Comparison of ENCODE assay signal across 20 cellular contexts in the genomic region with DNA sequence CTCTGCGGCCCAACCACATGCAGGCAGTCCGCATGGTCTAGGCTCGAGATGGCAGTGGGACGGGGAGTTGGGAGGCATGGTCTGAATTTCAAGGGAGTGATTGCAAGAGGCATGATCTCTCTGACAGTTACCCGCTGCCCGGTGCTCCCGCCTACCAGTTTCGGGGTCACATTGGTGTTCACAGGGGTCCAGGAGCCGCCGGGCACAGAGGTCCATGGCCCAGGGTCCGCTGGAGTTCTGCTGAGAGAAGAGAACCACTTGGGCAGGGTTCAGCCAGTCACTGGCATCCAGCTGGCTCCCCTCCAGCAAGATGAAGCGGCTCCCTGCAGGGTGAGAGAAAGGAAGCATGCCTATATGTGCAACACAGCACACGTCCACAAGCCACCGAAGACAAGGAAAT.
DNase-seq lines count a peak whose midpoint lies in the region; ATAC-seq, FAIRE-seq and TF ChIP-seq lines count a peak whose summit lies in the region.
"Had no signal": no experiment of that assay in that cellular context is flagged by ENCODE, and none has a peak within 500 bp of the region (broad histone marks: within the 10 kb centered on the region; RNA-seq: fewer than 3 reads in every experiment).

No MANE protein-coding gene starts in this region.

- no peak for FAIRE-seq in kidney (lab: Jason Lieb, UNC)
- FAIRE-seq: D721Med, GM12892, HTR-8/SVneo had no signal

- H2BK12ac ChIP-seq in H9 (ENCODE audit: insufficient read length, low read depth, low read length) = no peak overlapping the region

- H4K8ac ChIP-seq in H9 (replicated peaks; ENCODE audit: insufficient read length, low read depth, low read length) = no peak overlapping the region

- no peak overlapping the region for H2BK5ac ChIP-seq in H9 (ENCODE audit: insufficient read length, low read length)

- H3K4me2 ChIP-seq in H9 (ENCODE audit: insufficient read depth, insufficient read length, low read length) = no peak overlapping the region
- H3K4me2 ChIP-seq in hepatocyte = no peak overlapping the region

- no peak overlapping the region for H3K18ac ChIP-seq in H9 (ENCODE audit: insufficient read length, low read depth, low read length)

- H3K79me2 ChIP-seq in H9 (ENCODE audit: insufficient read depth, low read length) (no peaks in the 10 kb centered on the region), hepatocyte (no peaks in the 10 kb centered on the region)

- no TSS peak for BruUV-seq in A673 (replicated peaks; lab: Mats Ljungman, UMichigan)

- no peak overlapping the region for H2BK15ac ChIP-seq in H9 (ENCODE audit: low read depth, low read length)

- no peaks in the 10 kb centered on the region for H3K4me1 ChIP-seq in A673 (ENCODE audit: insufficient read depth, low read length, poor library complexity, severe bottlenecking)
- no peaks in the 10 kb centered on the region for H3K4me1 ChIP-seq in H9 (ENCODE audit: insufficient read depth, low read length)
- no peaks in the 10 kb centered on the region for H3K4me1 ChIP-seq in kidney (ENCODE audit: control insufficient read depth in 1 of 2, insufficient read depth in 1 of 2, low read depth in 1 of 2, low read length in 2 of 2)
- no peaks in the 10 kb centered on the region for H3K4me1 ChIP-seq in upper lobe of right lung
- H3K4me1 ChIP-seq in hepatocyte (ENCODE audit: insufficient read depth) = no peaks in the 10 kb centered on the region
- H3K4me1 ChIP-seq: BE2C, Caco-2 had no signal

- peaks cover 7 to 10% of the 10 kb centered on the region in 2 experiments for H3K4me1 Mint-ChIP-seq in H9
- H3K4me1 Mint-ChIP-seq: CD4-positive, CD25-positive, alpha-beta regulatory T cell; CD8-positive, alpha-beta memory T cell had no signal

- peaks cover 2% of the 10 kb centered on the region for H3K27me3 Mint-ChIP-seq in H9 (ENCODE audit: low read depth)
- H3K27me3 Mint-ChIP-seq: CD4-positive, CD25-positive, alpha-beta regulatory T cell had no signal

- H2AFZ ChIP-seq in H9 (ENCODE audit: low read length) = no peak overlapping the region
- H2AFZ ChIP-seq in hepatocyte = no peak overlapping the region

- H3K27ac ChIP-seq in A673 (ENCODE audit: low read depth, low read length, poor library complexity, severe bottlenecking) = no peak overlapping the region
- no peak overlapping the region for H3K27ac ChIP-seq in H9 (ENCODE audit: insufficient read length, low read depth, low read length)
- no peak overlapping the region for H3K27ac ChIP-seq in kidney (ENCODE audit: low read depth in 2 of 2, low read length in 2 of 2)
- no peak overlapping the region for H3K27ac ChIP-seq in upper lobe of right lung
- H3K27ac ChIP-seq in hepatocyte = no peak overlapping the region

- peak overlapping the region; percentile 14 for H4K5ac ChIP-seq in H9 (ENCODE audit: insufficient read length, low read depth, low read length)

- H3K27me3 ChIP-seq in A673 (replicated peaks; ENCODE audit: insufficient read depth, low read depth, low read length, poor library complexity) (no peaks in the 10 kb centered on the region), H9 (ENCODE audit: insufficient read depth, low read length) (no peaks in the 10 kb centered on the region), upper lobe of right lung (no peaks in the 10 kb centered on the region), hepatocyte (no peaks in the 10 kb centered on the region)
- H3K27me3 ChIP-seq: BE2C had no signal

- POLR2A ChIA-PET in A673 (lab: Charles Lee; ENCODE audit: low non-redundant PET) = no interaction called here

- H3K9me3 ChIP-seq in A673 (ENCODE audit: low read depth, low read length, poor library complexity, severe bottlenecking) = no peaks in the 10 kb centered on the region
- H3K9me3 ChIP-seq in H9 (ENCODE audit: control insufficient read depth, low read depth, low read length) = no peaks in the 10 kb centered on the region
- no peaks in the 10 kb centered on the region for H3K9me3 ChIP-seq in kidney (ENCODE audit: control insufficient read depth in 1 of 2, low read length in 2 of 2)
- no peaks in the 10 kb centered on the region for H3K9me3 ChIP-seq in upper lobe of right lung
- H3K9me3 ChIP-seq in hepatocyte (ENCODE audit: low read depth) = no peaks in the 10 kb centered on the region
- H3K9me3 ChIP-seq: BE2C, Caco-2 had no signal

- no peaks in the 10 kb centered on the region for H4K20me1 ChIP-seq in H9 (ENCODE audit: control insufficient read depth, insufficient read depth, insufficient read length)
- no peaks in the 10 kb centered on the region for H4K20me1 ChIP-seq in hepatocyte (ENCODE audit: insufficient read depth, poor library complexity, severe bottlenecking)

- H2AK5ac ChIP-seq in H9 (ENCODE audit: insufficient read length, low read length) = no peak overlapping the region

- H2BK20ac ChIP-seq in H9 (ENCODE audit: low read depth, low read length, poor library complexity, severe bottlenecking) = no peak overlapping the region

- CTCF ChIA-PET in A673 (lab: Charles Lee) = no interaction called here

- no peaks in the 10 kb centered on the region for H3K9me2 ChIP-seq in hepatocyte (replicated peaks; ENCODE audit: insufficient read depth)

- H3K36me3 ChIP-seq in A673 (ENCODE audit: insufficient read depth, low read length, poor library complexity, severe bottlenecking) (no peaks in the 10 kb centered on the region), kidney (ENCODE audit: control insufficient read depth in 1 of 2, insufficient read depth in 2 of 2, low read length in 2 of 2) (no peaks in the 10 kb centered on the region), upper lobe of right lung (no peaks in the 10 kb centered on the region), hepatocyte (replicated peaks; ENCODE audit: insufficient read depth, low read depth) (no peaks in the 10 kb centered on the region)
- H3K36me3 ChIP-seq: BE2C had no signal

- H3K4me3 Mint-ChIP-seq in H9 = no peak overlapping the region
- H3K4me3 Mint-ChIP-seq: CD4-positive, CD25-positive, alpha-beta regulatory T cell; CD8-positive, alpha-beta memory T cell had no signal

- no peak for TF ChIP-seq CTCF in A673 (conservative IDR thresholded peaks at IDR 0.05; ENCODE audit: low read depth, low read length)
- TF ChIP-seq CTCF in H9 (conservative IDR thresholded peaks at IDR 0.05) = no peak
- TF ChIP-seq CTCF in kidney (IDR thresholded peaks at IDR 0.05; ENCODE audit: borderline replicate concordance, extremely low read depth, insufficient read depth) = no peak
- TF ChIP-seq CTCF in upper lobe of right lung (IDR thresholded peaks at IDR 0.05) = no peak
- TF ChIP-seq CTCF in hepatocyte (IDR thresholded peaks at IDR 0.05; ENCODE audit: poor library complexity) = no peak
- TF ChIP-seq CTCF in GM13976 (IDR thresholded peaks at IDR 0.05; ENCODE audit: borderline replicate concordance, control extremely low read depth, extremely low read depth, insufficient read depth, missing control alignments) = no peak

- no peaks in the 10 kb centered on the region for H3K79me1 ChIP-seq in H9 (ENCODE audit: insufficient read depth, low read depth, low read length, poor library complexity, severe bottlenecking)

- intact Hi-C loops in A673 (cut with micrococcal nuclease; ENCODE audit: unreplicated experiment) = no loop called here
- intact Hi-C loops in kidney (cut with DNase I) = no loop called here
- intact Hi-C loops in upper lobe of right lung (cut with DNase I) = no loop called here

- no peak overlapping the region for H3K27ac Mint-ChIP-seq in H9
- H3K27ac Mint-ChIP-seq: CD4-positive, CD25-positive, alpha-beta regulatory T cell; CD8-positive, alpha-beta memory T cell had no signal

- H3K23ac ChIP-seq in H9 (ENCODE audit: insufficient read length, low read depth, low read length) = no peak overlapping the region

- H3K9me3 Mint-ChIP-seq in H9 = no peaks in the 10 kb centered on the region

- H3K14ac ChIP-seq in H9 (ENCODE audit: insufficient read depth, low read length) = 0 out of 2 replicates have a peak overlapping the region, but pooled peaks have one; percentile 67

- peak; percentile 11 for ATAC-seq in upper lobe of right lung

- in situ Hi-C loops in GM13976 (cut with MboI; ENCODE audit: low sequenced_read_pairs, unreplicated experiment) = no loop called here

- H3K4me3 ChIP-seq in A673 (ENCODE audit: low read depth, low read length, poor library complexity, severe bottlenecking) (no peak overlapping the region), kidney (ENCODE audit: low read length in 2 of 2) (no peak overlapping the region), upper lobe of right lung (no peak overlapping the region), hepatocyte (no peak overlapping the region)

- no peak overlapping the region for H3T11ph ChIP-seq in H9 (ENCODE audit: low read length)

- H4K91ac ChIP-seq in H9 (ENCODE audit: insufficient read length, low read depth, low read length) = no peak overlapping the region

- no peaks in the 10 kb centered on the region for H3K23me2 ChIP-seq in H9 (ENCODE audit: insufficient read length, low read depth, low read length, poor library complexity, severe bottlenecking)

- peaks cover 0 to 2% (median 0%) of the 10 kb centered on the region in 3 experiments; a peak in 2 of 7 replicates for H3K36me3 Mint-ChIP-seq in H9 (ENCODE audit: insufficient read depth in 1 of 3, low read depth in 3 of 3)
- H3K36me3 Mint-ChIP-seq: CD4-positive, CD25-positive, alpha-beta regulatory T cell had no signal

- no peak overlapping the region for H3K56ac ChIP-seq in H9 (ENCODE audit: insufficient read length, low read depth, low read length)

- H2BK120ac ChIP-seq in H9 (ENCODE audit: low read depth, low read length, poor library complexity, severe bottlenecking) = no peak overlapping the region

- H3K9ac ChIP-seq in H9 (ENCODE audit: extremely low read depth, insufficient read length, low read length) (no peak overlapping the region), kidney (ENCODE audit: low read length in 2 of 2) (no peak overlapping the region)

- no peak overlapping the region for H3K4ac ChIP-seq in H9 (ENCODE audit: low read depth, low read length)

- DNase-seq in A673 (ENCODE audit: low spot score) = peak; percentile 11
- no peak for DNase-seq in H9
- DNase-seq in kidney = peak; percentile 63
- no peak for DNase-seq in upper lobe of right lung
- no peak for DNase-seq in hepatocyte (ENCODE audit: low spot score)
- DNase-seq in RPMI8226 = no peak
- DNase-seq in GM13976 (ENCODE audit: low spot score) = no peak
- DNase-seq: ACHN; C1 segment of cervical spinal cord; Caco-2; CD4-positive, CD25-positive, alpha-beta regulatory T cell; CD8-positive, alpha-beta memory T cell; GDM1; GOT3; H7; IMR-90 had no signal

- WGBS in H9 (ENCODE audit: extremely low coverage, insufficient read length, low lambda C conversion rate) = no CpG with 5 or more reads among the region's 14 CpGs
- 95% methylated on average over 14 of the region's 14 CpGs for WGBS in hepatocyte (ENCODE audit: low lambda C conversion rate, missing lambda C conversion rate)

Comparison
In these comparisons a context has a peak if more than half of its experiments do, and no peak if none do; other contexts are left out.
1. DNase-seq: peak in A673 (single experiment) and kidney (single experiment); none in H9 (single experiment), upper lobe of right lung (single experiment), hepatocyte (single experiment), RPMI8226 (single experiment) and GM13976 (single experiment).